In the genomic region with DNA sequence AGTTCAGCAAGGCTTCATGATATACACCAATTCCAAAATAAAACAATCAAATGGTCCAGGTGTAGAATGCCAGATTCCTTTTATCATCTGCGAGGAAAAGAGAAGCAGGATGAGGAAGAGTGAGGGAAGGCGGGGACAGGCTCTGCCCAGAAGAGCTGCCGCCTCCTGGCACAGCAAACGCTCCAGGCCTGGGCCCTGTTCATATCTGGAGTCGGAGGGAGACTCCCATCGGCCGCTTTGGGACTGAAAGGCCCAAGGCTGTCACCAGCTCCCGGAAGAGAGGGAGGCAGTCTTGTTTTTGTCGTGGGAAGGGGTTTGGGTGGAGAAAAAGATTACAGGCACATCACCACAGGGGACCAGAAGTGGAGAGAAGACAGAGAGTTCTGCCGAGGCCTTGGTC, we compare ENCODE assay signal across 1 cellular context.
TF ChIP-seq lines count a peak whose summit lies in the region.

No MANE protein-coding gene starts in this region.

TF ChIP-seq in H1, 55 proteins besides CTCF, POLR2A, EP300 and RAD21:
- TF ChIP-seq HDAC2 (IDR thresholded peaks at IDR 0.05; ENCODE audit: borderline replicate concordance in 1 of 2, low read depth in 2 of 2, low read length in 2 of 2) (no peak), POLR2AphosphoS5 (IDR thresholded peaks at IDR 0.05; ENCODE audit: low read depth, low read length) (no peak), BACH1 (IDR thresholded peaks at IDR 0.05; ENCODE audit: low read length) (no peak), SIRT6 (IDR thresholded peaks at IDR 0.05; ENCODE audit: low read length) (no peak), JUND (IDR thresholded peaks at IDR 0.05; ENCODE audit: low read length) (no peak), RFX5 (IDR thresholded peaks at IDR 0.05; ENCODE audit: borderline replicate concordance, low read depth, low read length) (no peak), NRF1 (IDR thresholded peaks at IDR 0.05; ENCODE audit: low read depth, low read length) (no peak), JUN (IDR thresholded peaks at IDR 0.05; ENCODE audit: low read depth, low read length) (no peak), MAFK (IDR thresholded peaks at IDR 0.05; ENCODE audit: low read depth, low read length) (no peak), POU5F1 (IDR thresholded peaks at IDR 0.05; ENCODE audit: low read depth, low read length) (no peak), CHD2 (IDR thresholded peaks at IDR 0.05; ENCODE audit: low read length) (no peak), FOSL1 (IDR thresholded peaks at IDR 0.05; ENCODE audit: insufficient read depth, low read depth, low read length) (no peak), NANOG (IDR thresholded peaks at IDR 0.05; ENCODE audit: insufficient read depth, low read depth, low read length, poor library complexity, severe bottlenecking) (no peak), CEBPB (IDR thresholded peaks at IDR 0.05; ENCODE audit: low read depth, low read length) (no peak), RNF2 (IDR thresholded peaks at IDR 0.05; ENCODE audit: borderline replicate concordance, low read depth, low read length, missing control alignments, poor library complexity, severe bottlenecking) (no peak)
- TF ChIP-seq, protein P1, sequence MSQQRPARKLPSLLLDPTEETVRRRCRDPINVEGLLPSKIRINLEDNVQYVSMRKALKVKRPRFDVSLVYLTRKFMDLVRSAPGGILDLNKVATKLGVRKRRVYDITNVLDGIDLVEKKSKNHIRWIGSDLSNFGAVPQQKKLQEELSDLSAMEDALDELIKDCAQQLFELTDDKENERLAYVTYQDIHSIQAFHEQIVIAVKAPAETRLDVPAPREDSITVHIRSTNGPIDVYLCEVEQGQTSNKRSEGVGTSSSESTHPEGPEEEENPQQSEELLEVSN (IDR thresholded peaks at IDR 0.05) = no peak
